ENCODE assay signal across 1 cellular context in genomic region chr5:59745422-59745863, GRCh38.
TF ChIP-seq lines count a peak whose summit lies in the region.

No MANE protein-coding gene starts in this region.

TF ChIP-seq in HEK293, 187 proteins besides CTCF, POLR2A, EP300 and RAD21 (continues in another document):
- TF ChIP-seq ZNF518A (tag by site-specific recombination; conservative IDR thresholded peaks at IDR 0.05; ENCODE audit: low read depth) (no peak), ZNF626 (tag by site-specific recombination; IDR thresholded peaks at IDR 0.05) (no peak), ZNF133 (tag by site-specific recombination; IDR thresholded peaks at IDR 0.05) (no peak), TSHZ1 (tag by site-specific recombination; IDR thresholded peaks at IDR 0.05; ENCODE audit: borderline replicate concordance) (peak; percentile 77; the same call in 1 of the 2 replicates), ELK4 (IDR thresholded peaks at IDR 0.05; ENCODE audit: borderline replicate concordance, low read depth, low read length) (no peak), ZNF600 (tag by site-specific recombination; IDR thresholded peaks at IDR 0.05) (peak; percentile 88), ZNF837 (tag by site-specific recombination; IDR thresholded peaks at IDR 0.05) (no peak), ZSCAN4 (tag by site-specific recombination; IDR thresholded peaks at IDR 0.05) (no peak), BCL11B (tag by site-specific recombination; IDR thresholded peaks at IDR 0.05; ENCODE audit: low read depth) (no peak), ZNF37A (tag by site-specific recombination; IDR thresholded peaks at IDR 0.05) (no peak), BCL11A (tag by site-specific recombination; IDR thresholded peaks at IDR 0.05; ENCODE audit: low read depth) (0 out of 2 replicates have a peak, but pooled peaks have one; percentile 23), KLF9 (tag by site-specific recombination; IDR thresholded peaks at IDR 0.05; ENCODE audit: low read depth) (no peak), PRDM6 (tag by site-specific recombination; IDR thresholded peaks at IDR 0.05) (peak; percentile 92), ATF2 (tag by site-specific recombination; IDR thresholded peaks at IDR 0.05; ENCODE audit: low read depth) (peak; percentile 51; the same call in 1 of the 2 replicates), KLF7 (tag by site-specific recombination; IDR thresholded peaks at IDR 0.05; ENCODE audit: borderline replicate concordance) (no peak), OSR2 (tag by site-specific recombination; IDR thresholded peaks at IDR 0.05) (peak; percentile 81), ZNF362 (tag by site-specific recombination; IDR thresholded peaks at IDR 0.05) (peak; percentile 86), IKZF3 (tag by site-specific recombination; IDR thresholded peaks at IDR 0.05) (peak; percentile 88), HOXC10 (CRISPR knock-in tag; IDR thresholded peaks at IDR 0.05) (no peak), SP7 (tag by site-specific recombination; IDR thresholded peaks at IDR 0.05) (no peak), ZNF433 (tag by site-specific recombination; IDR thresholded peaks at IDR 0.05; ENCODE audit: low read depth) (no peak), PRDM10 (tag by site-specific recombination; IDR thresholded peaks at IDR 0.05) (peak; percentile 48; the same call in 1 of the 2 replicates), AEBP2 (tag by site-specific recombination; IDR thresholded peaks at IDR 0.05; ENCODE audit: borderline replicate concordance) (no peak), ZNF266 (tag by site-specific recombination; IDR thresholded peaks at IDR 0.05; ENCODE audit: low read depth) (no peak), TRIM28 (IDR thresholded peaks at IDR 0.05; ENCODE audit: borderline replicate concordance, low read length) (no peak), SP2 (tag by site-specific recombination; IDR thresholded peaks at IDR 0.05) (no peak), ZBTB17 (tag by site-specific recombination; IDR thresholded peaks at IDR 0.05) (peak; percentile 81), ZEB2 (tag by site-specific recombination; IDR thresholded peaks at IDR 0.05) (peak; percentile 69), MEIS1 (CRISPR knock-in tag; IDR thresholded peaks at IDR 0.05; ENCODE audit: borderline replicate concordance) (no peak), PBX3 (CRISPR knock-in tag; IDR thresholded peaks at IDR 0.05) (no peak), ZNF776 (tag by site-specific recombination; IDR thresholded peaks at IDR 0.05; ENCODE audit: borderline replicate concordance) (no peak), ZNF114 (tag by site-specific recombination; IDR thresholded peaks at IDR 0.05) (no peak), ZNF654 (tag by site-specific recombination; IDR thresholded peaks at IDR 0.05; ENCODE audit: low read depth) (no peak), ZXDB (tag by site-specific recombination; IDR thresholded peaks at IDR 0.05) (peak; percentile 82; the same call in 1 of the 2 replicates), KLF8 (tag by site-specific recombination; IDR thresholded peaks at IDR 0.05) (0 out of 2 replicates have a peak, but pooled peaks have one; percentile 17)
